ENCODE assay signal across 23 cellular contexts in genomic region chr6:34385793-34386195, GRCh38. TPM values are rescaled to one million over a fixed set of nuclear protein-coding genes. Genes with fewer than 3 reads are reported as not detected.
DNase-seq lines count a peak whose midpoint lies in the region; ATAC-seq and TF ChIP-seq lines count a peak whose summit lies in the region.
"Had no signal": no experiment of that assay in that cellular context is flagged by ENCODE, and none has a peak within 500 bp of the region (broad histone marks: within the 10 kb centered on the region; RNA-seq: fewer than 3 reads in every experiment).

No MANE protein-coding gene starts in this region.

- DNase-seq in IMR-90 (no peak), neural progenitor cell (ENCODE audit: low spot score) (peak; percentile 62), type B pancreatic cell (ENCODE audit: extremely low spot score, unreplicated experiment) (no peak), GM13976 (ENCODE audit: low spot score) (no peak), immature natural killer cell (no peak)
- DNase-seq: activated CD4-positive, alpha-beta T cell treated with anti-CD3 and anti-CD28 coated beads for 4 hours; activated naive CD4-positive, alpha-beta T cell treated with anti-CD3 and anti-CD28 coated beads for 36 hours; CD8-positive, alpha-beta memory T cell; colonic mucosa; esophagus squamous epithelium; GDM1; hippocampal formation; Karpas-422; NCI-H1694 treated with DMSO at 0.1 percent for 48 hours; retina; RPMI8226; SK-N-SH; stimulated activated CD4-positive, alpha-beta T cell treated with anti-CD3 and anti-CD28 coated beads, Interleukin-4, amount 100 ng/mL, for 4 hours; stimulated activated naive CD4-positive, alpha-beta T cell treated with Interleukin-2 at 50 U/mL for 16 hours; testis had no signal

- no peak overlapping the region for H3K4me3 Mint-ChIP-seq in dendritic cell treated with granulocyte-macrophage colony-stimulating factor and Interleukin-4, amounts not matched to agents 40 ng/mL and 50 ng/mL, for 4 days
- H3K4me3 Mint-ChIP-seq in neural progenitor cell, result no peak overlapping the region
- no peak overlapping the region for H3K4me3 Mint-ChIP-seq in type B pancreatic cell
- no peak overlapping the region for H3K4me3 Mint-ChIP-seq in immature natural killer cell
- H3K4me3 Mint-ChIP-seq: activated naive CD4-positive, alpha-beta T cell treated with anti-CD3 and anti-CD28 coated beads for 36 hours; CD8-positive, alpha-beta memory T cell had no signal

- no TSS peak for BruUV-seq in IMR-90 (replicated peaks; lab: Mats Ljungman, UMichigan)

- H2AFZ ChIP-seq in IMR-90 (replicated peaks; ENCODE audit: low read length, poor library complexity) (no peak overlapping the region), neural progenitor cell (replicated peaks) (no peak overlapping the region)

- no peaks in the 10 kb centered on the region for H3K27me3 Mint-ChIP-seq in dendritic cell treated with granulocyte-macrophage colony-stimulating factor and Interleukin-4, amounts not matched to agents 40 ng/mL and 50 ng/mL, for 4 days
- H3K27me3 Mint-ChIP-seq in neural progenitor cell (ENCODE audit: insufficient read depth, low read depth), result peaks cover 4% of the 10 kb centered on the region
- H3K27me3 Mint-ChIP-seq in type B pancreatic cell, result no peaks in the 10 kb centered on the region
- peaks cover 0 to 2% (median 0%) of the 10 kb centered on the region in 3 donors for H3K27me3 Mint-ChIP-seq in immature natural killer cell (ENCODE audit: low read depth in 3 of 3)
- H3K27me3 Mint-ChIP-seq: CD8-positive, alpha-beta memory T cell had no signal

- POLR2A ChIA-PET in IMR-90 (lab: Charles Lee; ENCODE audit: unreplicated experiment), result no interaction called here

- no peak overlapping the region; the same call in 1 of the 2 replicates for H2AK5ac ChIP-seq in IMR-90 (ENCODE audit: low read depth, low read length)

- no peak overlapping the region for H2BK5ac ChIP-seq in IMR-90 (ENCODE audit: low read depth, low read length, poor library complexity, severe bottlenecking)

- no peaks in the 10 kb centered on the region for H3K27me3 ChIP-seq in IMR-90 (ENCODE audit: control insufficient read depth, insufficient read depth, low read length)
- H3K27me3 ChIP-seq in neural progenitor cell, result no peaks in the 10 kb centered on the region
- H3K27me3 ChIP-seq: colonic mucosa, esophagus squamous epithelium, gastroesophageal sphincter, testis had no signal

- in situ Hi-C loops in IMR-90 (cut with MboI; ENCODE audit: low sequenced_read_pairs), result no loop called here
- in situ Hi-C loops in GM13976 (cut with MboI; ENCODE audit: low sequenced_read_pairs, unreplicated experiment), result loop anchor here (10.0 kb wide), 1 partner anchor 121 kb away; no protein-coding TSS in a partner anchor

- no peak overlapping the region for H2BK20ac ChIP-seq in IMR-90 (ENCODE audit: low read depth, low read length)

- H2BK15ac ChIP-seq in IMR-90 (ENCODE audit: low read depth, low read length), result no peak overlapping the region

- peaks cover 98% of the 10 kb centered on the region for H3K79me2 ChIP-seq in neural progenitor cell (ENCODE audit: low read depth)

- TF ChIP-seq POLR2A in IMR-90 (IDR thresholded peaks at IDR 0.05; ENCODE audit: low read depth, low read length), result no peak

- H3K9me3 ChIP-seq in IMR-90 (ENCODE audit: control insufficient read depth, insufficient read depth, low read length) (no peaks in the 10 kb centered on the region), neural progenitor cell (ENCODE audit: low read depth) (no peaks in the 10 kb centered on the region)
- H3K9me3 ChIP-seq: colonic mucosa, esophagus squamous epithelium, gastroesophageal sphincter, SK-N-SH, testis had no signal

- H3K27ac ChIP-seq in IMR-90 (ENCODE audit: insufficient read depth, low read length), result no peak overlapping the region
- peak overlapping the region; percentile 59 for H3K27ac ChIP-seq in neural progenitor cell
- H3K27ac ChIP-seq: colonic mucosa, gastroesophageal sphincter, testis had no signal

- H3K4me2 ChIP-seq in IMR-90 (ENCODE audit: low read depth, low read length), result no peak overlapping the region
- peak overlapping the region; percentile 61 for H3K4me2 ChIP-seq in neural progenitor cell
- H3K4me2 ChIP-seq: SK-N-SH had no signal

- no peak for TF ChIP-seq CTCF in IMR-90 (conservative IDR thresholded peaks at IDR 0.05; ENCODE audit: low read depth, low read length)
- no peak for TF ChIP-seq CTCF in neural progenitor cell (IDR thresholded peaks at IDR 0.05)
- no peak for TF ChIP-seq CTCF in type B pancreatic cell (conservative IDR thresholded peaks at IDR 0.05)
- no peak for TF ChIP-seq CTCF in GM13976 (IDR thresholded peaks at IDR 0.05; ENCODE audit: borderline replicate concordance, control extremely low read depth, extremely low read depth, insufficient read depth, missing control alignments)

- H3K4me3 ChIP-seq in IMR-90 (ENCODE audit: insufficient read depth, low read depth, low read length) (no peak overlapping the region), neural progenitor cell (no peak overlapping the region)
- H3K4me3 ChIP-seq: colonic mucosa, esophagus squamous epithelium, gastroesophageal sphincter, testis had no signal

- no peak overlapping the region for H3K9ac ChIP-seq in IMR-90 (ENCODE audit: low read depth, low read length)
- no peak overlapping the region for H3K9ac ChIP-seq in neural progenitor cell
- H3K9ac ChIP-seq: SK-N-SH had no signal

- H3K79me1 ChIP-seq in IMR-90 (ENCODE audit: low read depth in 1 of 2, low read length in 2 of 2), result peaks cover 24 to 77% of the 10 kb centered on the region in 2 experiments

- H3K56ac ChIP-seq in IMR-90 (ENCODE audit: extremely low read depth, insufficient read depth, low read length), result no peak overlapping the region

- peaks cover 25% of the 10 kb centered on the region for H3K9me1 ChIP-seq in IMR-90 (ENCODE audit: insufficient read depth, low read length)

- H3K27ac Mint-ChIP-seq in dendritic cell treated with granulocyte-macrophage colony-stimulating factor and Interleukin-4, amounts not matched to agents 40 ng/mL and 50 ng/mL, for 4 days, result peak overlapping the region; percentile 34
- H3K27ac Mint-ChIP-seq in neural progenitor cell (no peak overlapping the region), type B pancreatic cell (peak overlapping the region; percentile 61), immature natural killer cell (no peak overlapping the region)
- H3K27ac Mint-ChIP-seq: activated naive CD4-positive, alpha-beta T cell treated with anti-CD3 and anti-CD28 coated beads for 36 hours had no signal

- intact Hi-C loops in IMR-90 (cut with micrococcal nuclease), result no loop called here
- intact Hi-C loops in dendritic cell treated with granulocyte-macrophage colony-stimulating factor and Interleukin-4, amounts not matched to agents 40 ng/mL and 50 ng/mL, for 4 days (cut with micrococcal nuclease), result no loop called here

- dilution Hi-C loops in IMR-90 (cut with HindIII; ENCODE audit: low sequenced_read_pairs, unreplicated experiment), result no loop called here

- H2BK120ac ChIP-seq in IMR-90 (ENCODE audit: low read depth, low read length), result no peak overlapping the region

- CTCF ChIA-PET in IMR-90 (lab: Yijun Ruan, JAX), result no interaction called here

- peaks cover 44% of the 10 kb centered on the region for H3K4me1 Mint-ChIP-seq in dendritic cell treated with granulocyte-macrophage colony-stimulating factor and Interleukin-4, amounts not matched to agents 40 ng/mL and 50 ng/mL, for 4 days (ENCODE audit: low read depth)
- H3K4me1 Mint-ChIP-seq in neural progenitor cell (peaks cover 28% of the 10 kb centered on the region), type B pancreatic cell (ENCODE audit: unreplicated experiment) (peaks cover 37% of the 10 kb centered on the region), immature natural killer cell (peaks cover 7 to 20% of the 10 kb centered on the region in 2 donors)

- no peak overlapping the region for H4K5ac ChIP-seq in IMR-90 (ENCODE audit: low read depth, low read length)

- peaks cover 75% of the 10 kb centered on the region for H4K20me1 ChIP-seq in IMR-90 (ENCODE audit: insufficient read depth, low read length)
- peaks cover 55% of the 10 kb centered on the region for H4K20me1 ChIP-seq in neural progenitor cell (ENCODE audit: low read depth)

- H3K14ac ChIP-seq in IMR-90 (replicated peaks; ENCODE audit: low read depth, low read length), result no peak overlapping the region

- peaks cover 11% of the 10 kb centered on the region for H3K4me1 ChIP-seq in IMR-90 (ENCODE audit: control insufficient read depth, insufficient read depth, low read length)
- peaks cover 28% of the 10 kb centered on the region for H3K4me1 ChIP-seq in neural progenitor cell
- H3K4me1 ChIP-seq: colonic mucosa had no signal

- H3K36me3 ChIP-seq in IMR-90 (ENCODE audit: control insufficient read depth, insufficient read depth, low read length), result no peaks in the 10 kb centered on the region
- no peaks in the 10 kb centered on the region for H3K36me3 ChIP-seq in neural progenitor cell
- H3K36me3 ChIP-seq: colonic mucosa, esophagus squamous epithelium, gastroesophageal sphincter had no signal

- ATAC-seq in IMR-90 (ENCODE audit: low read depth) (no peak), GM19035 (IDR thresholded peaks at IDR 0.05; ENCODE audit: unreplicated experiment) (no peak)
- ATAC-seq: gastroesophageal sphincter had no signal

- H3K4ac ChIP-seq in IMR-90 (ENCODE audit: low read depth, low read length), result no peak overlapping the region

- H3K9me3 Mint-ChIP-seq in dendritic cell treated with granulocyte-macrophage colony-stimulating factor and Interleukin-4, amounts not matched to agents 40 ng/mL and 50 ng/mL, for 4 days, result peaks cover 8% of the 10 kb centered on the region
- H3K9me3 Mint-ChIP-seq in neural progenitor cell (no peaks in the 10 kb centered on the region), type B pancreatic cell (no peaks in the 10 kb centered on the region), immature natural killer cell (no peaks in the 10 kb centered on the region)
- H3K9me3 Mint-ChIP-seq: activated naive CD4-positive, alpha-beta T cell treated with anti-CD3 and anti-CD28 coated beads for 36 hours; CD8-positive, alpha-beta memory T cell had no signal

- H4K91ac ChIP-seq in IMR-90 (ENCODE audit: insufficient read depth, low read depth, low read length), result no peak overlapping the region

- no peak overlapping the region for H4K8ac ChIP-seq in IMR-90 (ENCODE audit: low read depth in 2 of 2, low read length in 2 of 2)

- H2AK9ac ChIP-seq in IMR-90 (replicated peaks; ENCODE audit: low read depth, low read length, poor library complexity), result no peak overlapping the region

- 92% methylated on average over 2 of the region's 3 CpGs; no CpG with 5 or more reads in 1 of the 2 experiments for WGBS in IMR-90 (ENCODE audit: extremely low coverage in 2 of 2, insufficient read length in 1 of 2), 2 experiments

- H3K36me3 Mint-ChIP-seq in dendritic cell treated with granulocyte-macrophage colony-stimulating factor and Interleukin-4, amounts not matched to agents 40 ng/mL and 50 ng/mL, for 4 days (ENCODE audit: low read depth), result peaks cover 14% of the 10 kb centered on the region
- H3K36me3 Mint-ChIP-seq in neural progenitor cell (peaks cover 4% of the 10 kb centered on the region), type B pancreatic cell (peaks cover 7% of the 10 kb centered on the region), immature natural killer cell (peaks cover 0 to 3% (median 0%) of the 10 kb centered on the region in 3 donors)

- TF ChIP-seq RAD21 in IMR-90 (IDR thresholded peaks at IDR 0.05; ENCODE audit: low read length), result no peak

- no peak overlapping the region for H3K23ac ChIP-seq in IMR-90 (ENCODE audit: low read depth, low read length)

- H3K18ac ChIP-seq in IMR-90 (ENCODE audit: low read depth, low read length), result no peak overlapping the region

- peaks cover 33% of the 10 kb centered on the region for H3F3A ChIP-seq in neural progenitor cell (ENCODE audit: low read depth)

RNA-seq across cellular contexts. Expression of gene NUDT3, which starts 6.7 kb away (rescaled TPM):
- total RNA-seq in IMR-90 (2012; rRNA removed) (17.2 and 21.4 TPM in 2 replicates), neural progenitor cell (ENCODE audit: low replicate concordance) (26.4 and 35.7 TPM in 2 replicates), type B pancreatic cell (ENCODE audit: low replicate concordance) (19.4 and 31.9 TPM in 2 replicates)
- polyA plus RNA-seq in IMR-90 (2012; rRNA removed) (9.1 and 10.1 TPM in 2 replicates), immature natural killer cell (10 to 100 TPM in 1 of 3 donors, 1 to 10 TPM in 2; 5.0 to 10.3 (median 8.3) TPM)
- polyA plus RNA-seq in IMR-90 (2012; cell fraction: cytosol; rRNA removed), result 3.8 and 4.5 TPM in 2 replicates
- 3.1 and 12.1 TPM in 2 replicates for polyA plus RNA-seq in IMR-90 (2012; cell fraction: nucleus; rRNA removed; ENCODE audit: low replicate concordance)

RNA-seq across cellular contexts. Expression of gene RPS10, which starts 40.1 kb away (rescaled TPM):
- 3,662 and 5,584 TPM in 2 replicates for total RNA-seq in IMR-90 (2012; rRNA removed)
- polyA plus RNA-seq in IMR-90 (2012; rRNA removed), result 4,105 and 5,462 TPM in 2 replicates
- 6,022 and 9,107 TPM in 2 replicates for polyA plus RNA-seq in IMR-90 (2012; cell fraction: cytosol; rRNA removed)
- 1,293 and 1,327 TPM in 2 replicates for polyA plus RNA-seq in IMR-90 (2012; cell fraction: nucleus; rRNA removed; ENCODE audit: low replicate concordance)
- total RNA-seq in neural progenitor cell (ENCODE audit: low replicate concordance), result 4,003 and 4,850 TPM in 2 replicates
- 1,583 and 1,590 TPM in 2 replicates for total RNA-seq in type B pancreatic cell (ENCODE audit: low replicate concordance)
- 1,000 to 10,000 TPM in 1 of 3 donors, 100 to 1,000 TPM in 2; 683 to 2,037 (median 891) TPM for polyA plus RNA-seq in immature natural killer cell

Comparison
In these comparisons a context has a peak if more than half of its experiments do, and no peak if none do; other contexts are left out.
1. H3K27ac Mint-ChIP-seq: peak in dendritic cell treated with granulocyte-macrophage colony-stimulating factor and Interleukin-4, amounts not matched to agents 40 ng/mL and 50 ng/mL, for 4 days (single experiment) and type B pancreatic cell (single experiment); none in neural progenitor cell (single experiment) and immature natural killer cell (0 of 6).